Comparison of ENCODE assay signal across 1 cellular context in the genomic region with DNA sequence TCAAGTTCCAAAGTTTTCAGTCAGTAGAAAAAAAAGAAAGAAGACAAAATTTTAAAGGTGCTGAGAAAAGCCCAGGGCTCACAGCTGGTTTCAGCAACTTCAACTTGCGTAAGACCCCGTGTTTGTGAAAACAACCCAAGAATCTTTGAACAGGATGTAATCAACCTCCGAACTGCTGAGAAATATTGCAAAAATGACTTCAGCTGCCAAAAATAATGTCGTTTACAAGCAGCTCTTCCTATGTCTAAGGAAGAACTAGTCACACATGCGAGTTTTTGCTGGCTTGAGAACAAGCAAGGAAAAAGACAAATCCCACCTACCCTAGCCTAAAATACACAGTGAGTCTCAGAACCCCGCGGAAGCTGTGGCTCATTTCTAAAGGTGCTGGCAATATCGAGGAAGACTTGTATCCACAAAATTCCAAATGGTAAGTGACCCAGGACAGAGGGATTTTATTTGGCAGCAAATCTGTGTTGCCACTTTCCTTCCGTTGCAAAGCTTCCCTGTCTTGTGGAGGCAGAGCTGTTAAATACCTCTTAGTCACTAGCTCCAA.
TF ChIP-seq lines count a peak whose summit lies in the region.

No MANE protein-coding gene starts in this region.

TF ChIP-seq in liver, 16 proteins besides CTCF, POLR2A, EP300 and RAD21 (continued from another document):
- TF ChIP-seq, protein P1, sequence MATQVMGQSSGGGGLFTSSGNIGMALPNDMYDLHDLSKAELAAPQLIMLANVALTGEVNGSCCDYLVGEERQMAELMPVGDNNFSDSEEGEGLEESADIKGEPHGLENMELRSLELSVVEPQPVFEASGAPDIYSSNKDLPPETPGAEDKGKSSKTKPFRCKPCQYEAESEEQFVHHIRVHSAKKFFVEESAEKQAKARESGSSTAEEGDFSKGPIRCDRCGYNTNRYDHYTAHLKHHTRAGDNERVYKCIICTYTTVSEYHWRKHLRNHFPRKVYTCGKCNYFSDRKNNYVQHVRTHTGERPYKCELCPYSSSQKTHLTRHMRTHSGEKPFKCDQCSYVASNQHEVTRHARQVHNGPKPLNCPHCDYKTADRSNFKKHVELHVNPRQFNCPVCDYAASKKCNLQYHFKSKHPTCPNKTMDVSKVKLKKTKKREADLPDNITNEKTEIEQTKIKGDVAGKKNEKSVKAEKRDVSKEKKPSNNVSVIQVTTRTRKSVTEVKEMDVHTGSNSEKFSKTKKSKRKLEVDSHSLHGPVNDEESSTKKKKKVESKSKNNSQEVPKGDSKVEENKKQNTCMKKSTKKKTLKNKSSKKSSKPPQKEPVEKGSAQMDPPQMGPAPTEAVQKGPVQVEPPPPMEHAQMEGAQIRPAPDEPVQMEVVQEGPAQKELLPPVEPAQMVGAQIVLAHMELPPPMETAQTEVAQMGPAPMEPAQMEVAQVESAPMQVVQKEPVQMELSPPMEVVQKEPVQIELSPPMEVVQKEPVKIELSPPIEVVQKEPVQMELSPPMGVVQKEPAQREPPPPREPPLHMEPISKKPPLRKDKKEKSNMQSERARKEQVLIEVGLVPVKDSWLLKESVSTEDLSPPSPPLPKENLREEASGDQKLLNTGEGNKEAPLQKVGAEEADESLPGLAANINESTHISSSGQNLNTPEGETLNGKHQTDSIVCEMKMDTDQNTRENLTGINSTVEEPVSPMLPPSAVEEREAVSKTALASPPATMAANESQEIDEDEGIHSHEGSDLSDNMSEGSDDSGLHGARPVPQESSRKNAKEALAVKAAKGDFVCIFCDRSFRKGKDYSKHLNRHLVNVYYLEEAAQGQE (IDR thresholded peaks at IDR 0.05) = no peak
- TF ChIP-seq FOXA1 (IDR thresholded peaks at IDR 0.05) (no peak), JUND (IDR thresholded peaks at IDR 0.05) (no peak), SP1 (IDR thresholded peaks at IDR 0.05) (no peak), TAF1 (conservative IDR thresholded peaks at IDR 0.05) (no peak), NR2F2 (IDR thresholded peaks at IDR 0.05) (no peak)
